15 cellular contexts compared by ENCODE assay signal in the genomic region with DNA sequence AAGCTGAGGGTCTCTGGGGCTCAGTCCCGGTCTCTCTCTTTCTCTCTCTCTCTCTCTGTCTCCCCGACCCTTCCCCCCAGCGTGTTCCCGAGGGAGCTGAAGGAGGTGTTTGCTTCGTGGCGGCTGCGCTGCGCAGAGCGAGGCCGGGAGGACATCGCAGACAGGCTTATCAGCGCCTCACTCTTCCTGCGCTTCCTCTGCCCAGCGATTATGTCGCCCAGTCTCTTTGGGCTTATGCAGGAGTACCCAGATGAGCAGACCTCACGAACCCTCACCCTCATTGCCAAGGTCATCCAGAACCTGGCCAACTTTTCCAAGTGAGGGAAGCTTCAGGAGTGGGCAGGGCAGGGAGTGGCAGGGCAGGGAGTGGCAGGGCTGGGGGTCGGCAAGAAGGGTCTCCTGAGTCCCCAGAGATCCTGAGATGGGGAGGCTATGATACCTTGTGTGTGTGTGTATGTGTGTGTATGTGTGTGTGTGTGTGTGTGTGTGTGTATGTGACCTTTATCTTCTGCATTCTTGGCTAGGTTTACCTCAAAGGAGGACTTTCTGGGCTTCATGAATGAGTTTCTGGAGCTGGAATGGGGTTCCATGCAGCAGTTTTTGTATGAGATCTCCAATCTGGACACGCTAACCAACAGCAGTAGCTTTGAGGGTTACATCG. TPM values are rescaled to one million over a fixed set of nuclear protein-coding genes. Genes with fewer than 3 reads are reported as not detected.
DNase-seq lines count a peak whose midpoint lies in the region; ATAC-seq, FAIRE-seq and TF ChIP-seq lines count a peak whose summit lies in the region.
"Had no signal": no experiment of that assay in that cellular context is flagged by ENCODE, and none has a peak within 500 bp of the region (broad histone marks: within the 10 kb centered on the region; RNA-seq: fewer than 3 reads in every experiment).

No MANE protein-coding gene starts in this region.

- no peak overlapping the region for H3K4me3 ChIP-seq in mammary epithelial cell (replicated peaks in 1 of 3; ENCODE audit: insufficient read depth in 1 of 3, low read depth in 2 of 3, low read length in 3 of 3)
- no peak overlapping the region for H3K4me3 ChIP-seq in breast epithelium
- H3K4me3 ChIP-seq in endothelial cell of umbilical vein (replicated peaks in 1 of 3; ENCODE audit: insufficient read depth in 1 of 3, low read depth in 1 of 3, low read length in 3 of 3), result no peak overlapping the region
- H3K4me3 ChIP-seq in body of pancreas, result no peak overlapping the region

- H2AK5ac ChIP-seq in H9 (ENCODE audit: insufficient read length, low read length), result no peak overlapping the region

- H3K9ac ChIP-seq in mammary epithelial cell (ENCODE audit: insufficient read depth, low read length) (no peak overlapping the region), H9 (ENCODE audit: extremely low read depth, insufficient read length, low read length) (no peak overlapping the region), endothelial cell of umbilical vein (replicated peaks; ENCODE audit: extremely low read depth, insufficient read depth, low read length) (no peak overlapping the region)

- H3K4ac ChIP-seq in H9 (ENCODE audit: low read depth, low read length), result no peak overlapping the region

- FAIRE-seq in endothelial cell of umbilical vein (lab: Jason Lieb, UNC), result no peak
- FAIRE-seq: H54 had no signal

- DNase-seq in mammary epithelial cell (no peak), breast epithelium (ENCODE audit: low spot score in 2 of 2) (no peak), H9 (no peak), endothelial cell of umbilical vein (ENCODE audit: low read depth, low spot score) (no peak), NCI-H2029 treated with DMSO at 0.1 percent for 48 hours (lab: John Stamatoyannopoulos, UW) (no peak), body of pancreas (no peak)
- DNase-seq: EL, Kasumi-1, NCI-H1105 treated with DMSO at 0.1 percent for 48 hours, NCI-H187, Right ventricle myocardium superior had no signal

- H4K91ac ChIP-seq in H9 (ENCODE audit: insufficient read length, low read depth, low read length), result no peak overlapping the region

- H3K79me1 ChIP-seq in H9 (ENCODE audit: insufficient read depth, low read depth, low read length, poor library complexity, severe bottlenecking), result no peaks in the 10 kb centered on the region

- H3K23ac ChIP-seq in H9 (ENCODE audit: insufficient read length, low read depth, low read length), result no peak overlapping the region

- H3K36me3 ChIP-seq in mammary epithelial cell (ENCODE audit: insufficient read depth, low read length) (no peaks in the 10 kb centered on the region), breast epithelium (no peaks in the 10 kb centered on the region), endothelial cell of umbilical vein (ENCODE audit: control insufficient read depth in 2 of 2, extremely low read depth in 1 of 2, insufficient read depth in 2 of 2, low read length in 2 of 2) (peaks cover 0 to 26% of the 10 kb centered on the region in 2 experiments), body of pancreas (replicated peaks in 1 of 2; ENCODE audit: insufficient read depth in 1 of 2, low read depth in 2 of 2) (no peaks in the 10 kb centered on the region)

- no peak overlapping the region for H2BK120ac ChIP-seq in H9 (ENCODE audit: low read depth, low read length, poor library complexity, severe bottlenecking)

- no peak overlapping the region for H3K56ac ChIP-seq in H9 (ENCODE audit: insufficient read length, low read depth, low read length)

- intact Hi-C loops in mammary epithelial cell (cut with micrococcal nuclease), result no loop called here
- intact Hi-C loops in breast epithelium (cut with DNase I; ENCODE audit: low total_unique reads), result no loop called here
- intact Hi-C loops in endothelial cell of umbilical vein (cut with micrococcal nuclease), result no loop called here
- intact Hi-C loops in body of pancreas (cut with DNase I), result no loop called here

- no peaks in the 10 kb centered on the region for H3K9me1 ChIP-seq in endothelial cell of umbilical vein (replicated peaks; ENCODE audit: control insufficient read depth, extremely low read depth, insufficient read depth, low read length)

- H3K18ac ChIP-seq in H9 (ENCODE audit: insufficient read length, low read depth, low read length), result no peak overlapping the region

- H3K4me3 Mint-ChIP-seq in H9, result no peak overlapping the region
- H3K4me3 Mint-ChIP-seq: B cell; CD8-positive, alpha-beta memory T cell had no signal

- H2BK5ac ChIP-seq in H9 (ENCODE audit: insufficient read length, low read length), result no peak overlapping the region

- TF ChIP-seq CTCF in mammary epithelial cell (conservative IDR thresholded peaks at IDR 0.05 in 1 of 2, IDR thresholded peaks at IDR 0.05 in 1 of 2; ENCODE audit: extremely low read depth in 1 of 2, insufficient read depth in 1 of 2, low read depth in 1 of 2, low read length in 2 of 2) (no peak), breast epithelium (IDR thresholded peaks at IDR 0.05) (no peak), H9 (conservative IDR thresholded peaks at IDR 0.05) (no peak), endothelial cell of umbilical vein (IDR thresholded peaks at IDR 0.05; ENCODE audit: extremely low read depth in 1 of 2, insufficient read depth in 1 of 2, low read depth in 1 of 2, low read length in 2 of 2) (no peak), body of pancreas (IDR thresholded peaks at IDR 0.05) (no peak)

- no peak overlapping the region for H3T11ph ChIP-seq in H9 (ENCODE audit: low read length)

- POLR2A ChIA-PET in endothelial cell of umbilical vein (lab: Charles Lee), result no interaction called here

- H4K20me1 ChIP-seq in mammary epithelial cell (ENCODE audit: insufficient read depth, low read length) (no peaks in the 10 kb centered on the region), H9 (ENCODE audit: control insufficient read depth, insufficient read depth, insufficient read length) (no peaks in the 10 kb centered on the region), endothelial cell of umbilical vein (replicated peaks; ENCODE audit: control insufficient read depth, extremely low read depth, insufficient read depth, low read length) (no peaks in the 10 kb centered on the region)

- H3K27me3 ChIP-seq in mammary epithelial cell (ENCODE audit: insufficient read depth, low read length) (no peaks in the 10 kb centered on the region), breast epithelium (no peaks in the 10 kb centered on the region), H9 (ENCODE audit: insufficient read depth, low read length) (no peaks in the 10 kb centered on the region), endothelial cell of umbilical vein (ENCODE audit: control insufficient read depth in 2 of 2, insufficient read depth in 2 of 2, low read length in 2 of 2) (no peaks in the 10 kb centered on the region), body of pancreas (no peaks in the 10 kb centered on the region)

- peaks cover 0 to 3% of the 10 kb centered on the region in 2 experiments; a peak in 1 of 4 replicates for H3K4me1 Mint-ChIP-seq in H9
- H3K4me1 Mint-ChIP-seq: B cell had no signal

- H3K27ac ChIP-seq in mammary epithelial cell (ENCODE audit: insufficient read depth, low read depth, low read length) (no peak overlapping the region), breast epithelium (no peak overlapping the region), H9 (ENCODE audit: insufficient read length, low read depth, low read length) (no peak overlapping the region), endothelial cell of umbilical vein (ENCODE audit: insufficient read depth, low read depth, low read length) (no peak overlapping the region), body of pancreas (no peak overlapping the region)

- H2AFZ ChIP-seq in mammary epithelial cell (ENCODE audit: low read depth, low read length) (no peak overlapping the region), H9 (ENCODE audit: low read length) (no peak overlapping the region), endothelial cell of umbilical vein (ENCODE audit: low read depth, low read length) (no peak overlapping the region)

- H3K23me2 ChIP-seq in H9 (ENCODE audit: insufficient read length, low read depth, low read length, poor library complexity, severe bottlenecking), result no peaks in the 10 kb centered on the region

- in situ Hi-C loops in mammary epithelial cell (cut with MboI; ENCODE audit: low sequenced_read_pairs in 2 of 2), result loop anchor here in 1 of 2 donors (25.0 kb wide), 1 partner anchor 122 kb away; no protein-coding TSS in a partner anchor

- H4K8ac ChIP-seq in H9 (replicated peaks; ENCODE audit: insufficient read length, low read depth, low read length), result no peak overlapping the region

- H2BK12ac ChIP-seq in H9 (ENCODE audit: insufficient read length, low read depth, low read length), result no peak overlapping the region

- TF ChIP-seq POLR2A in breast epithelium (IDR thresholded peaks at IDR 0.05), result no peak
- TF ChIP-seq POLR2A in endothelial cell of umbilical vein (IDR thresholded peaks at IDR 0.05; ENCODE audit: low read depth, low read length), result no peak
- no peak for TF ChIP-seq POLR2A in body of pancreas (IDR thresholded peaks at IDR 0.05)

- H2BK20ac ChIP-seq in H9 (ENCODE audit: low read depth, low read length, poor library complexity, severe bottlenecking), result no peak overlapping the region

- H3K4me2 ChIP-seq in mammary epithelial cell (ENCODE audit: insufficient read depth, low read depth, low read length) (no peak overlapping the region), H9 (ENCODE audit: insufficient read depth, insufficient read length, low read length) (no peak overlapping the region), endothelial cell of umbilical vein (ENCODE audit: insufficient read depth, low read length) (no peak overlapping the region)

- no peaks in the 10 kb centered on the region for H3K4me1 ChIP-seq in mammary epithelial cell (ENCODE audit: insufficient read depth, low read length)
- no peaks in the 10 kb centered on the region for H3K4me1 ChIP-seq in breast epithelium
- no peaks in the 10 kb centered on the region for H3K4me1 ChIP-seq in H9 (ENCODE audit: insufficient read depth, low read length)
- no peaks in the 10 kb centered on the region for H3K4me1 ChIP-seq in endothelial cell of umbilical vein (ENCODE audit: control insufficient read depth, extremely low read depth, insufficient read depth, low read length)
- no peaks in the 10 kb centered on the region for H3K4me1 ChIP-seq in body of pancreas

- no peak for ATAC-seq in GM21528 (IDR thresholded peaks at IDR 0.05; ENCODE audit: low FRiP score, unreplicated experiment)
- ATAC-seq in body of pancreas, result no peak

- dilution Hi-C loops in mammary epithelial cell (cut with HindIII; ENCODE audit: low sequenced_read_pairs), result loop anchor here (5.0 kb wide), 1 partner anchor 62 kb away; no protein-coding TSS in a partner anchor
- dilution Hi-C loops in endothelial cell of umbilical vein (cut with MboI; ENCODE audit: extremely low pct_ligation_motif_present, low sequenced_read_pairs), result no loop called here

- no peaks in the 10 kb centered on the region for H3K9me3 Mint-ChIP-seq in H9
- H3K9me3 Mint-ChIP-seq: CD8-positive, alpha-beta memory T cell had no signal

- H3K79me2 ChIP-seq in mammary epithelial cell (ENCODE audit: insufficient read depth, low read length) (no peaks in the 10 kb centered on the region), H9 (ENCODE audit: insufficient read depth, low read length) (no peaks in the 10 kb centered on the region), endothelial cell of umbilical vein (ENCODE audit: control insufficient read depth, insufficient read depth, low read length) (no peaks in the 10 kb centered on the region)

- H3K9me3 ChIP-seq in mammary epithelial cell (replicated peaks; ENCODE audit: insufficient read depth, low read length) (no peaks in the 10 kb centered on the region), breast epithelium (no peaks in the 10 kb centered on the region), H9 (ENCODE audit: control insufficient read depth, low read depth, low read length) (no peaks in the 10 kb centered on the region), endothelial cell of umbilical vein (replicated peaks; ENCODE audit: control insufficient read depth, insufficient read depth, low read length) (no peaks in the 10 kb centered on the region), body of pancreas (no peaks in the 10 kb centered on the region)

- no peak overlapping the region for H3K14ac ChIP-seq in H9 (ENCODE audit: insufficient read depth, low read length)

- H4K5ac ChIP-seq in H9 (ENCODE audit: insufficient read length, low read depth, low read length), result no peak overlapping the region

- peak overlapping the region; percentile 9 to 73 (median 15); a peak in 4 of 7 replicates for H3K27ac Mint-ChIP-seq in H9
- H3K27ac Mint-ChIP-seq: B cell had no signal

- CTCF ChIA-PET in mammary epithelial cell (lab: Charles Lee; ENCODE audit: low non-redundant PET) (no interaction called here), endothelial cell of umbilical vein (lab: Charles Lee) (interaction anchor here (2.0 kb wide), 1 partner anchor 10 kb away, joined by 5 read pairs; no protein-coding TSS in a partner anchor)

- peaks cover 73 to 95% (median 93%) of the 10 kb centered on the region in 3 experiments for H3K36me3 Mint-ChIP-seq in H9 (ENCODE audit: insufficient read depth in 1 of 3, low read depth in 3 of 3)

- BruUV-seq in mammary epithelial cell (replicated peaks; lab: Mats Ljungman, UMichigan), result TSS peak; percentile 21
- TSS peak; percentile 7 for BruUV-seq in endothelial cell of umbilical vein (replicated peaks; lab: Mats Ljungman, UMichigan)

- no peak overlapping the region for H2BK15ac ChIP-seq in H9 (ENCODE audit: low read depth, low read length)

- WGBS in mammary epithelial cell (ENCODE audit: low coverage, missing lambda C conversion rate), result 81% methylated on average over 12 of the region's 19 CpGs
- no CpG with 5 or more reads among the region's 19 CpGs for WGBS in H9 (ENCODE audit: extremely low coverage, insufficient read length, low lambda C conversion rate)
- WGBS in body of pancreas, 2 donors, result 78 to 83% methylated on average over 16 to 19 of the region's 19 CpGs

- no peaks in the 10 kb centered on the region for H3K27me3 Mint-ChIP-seq in H9 (ENCODE audit: low read depth)
- H3K27me3 Mint-ChIP-seq: B cell; CD8-positive, alpha-beta memory T cell had no signal

RNA-seq across cellular contexts. Expression of gene ZBTB9, which starts 13.6 kb away (rescaled TPM):
- total RNA-seq in mammary epithelial cell (10 to 100 TPM in 1 of 2 donors, 1 to 10 TPM in 1; 5.7 to 10.3 TPM), breast epithelium (1 to 10 TPM; 1.9 to 5.1 (median 3.6) TPM), H9 (2021) (48.1 and 53.1 TPM in 2 replicates), endothelial cell of umbilical vein (8.0 and 8.7 TPM in 2 replicates), body of pancreas (1 to 10 TPM; 1.8 to 5.3 TPM)
- polyA plus RNA-seq in mammary epithelial cell (10.0 TPM), endothelial cell of umbilical vein (4.7 and 4.9 TPM in 2 replicates)
- polyA minus RNA-seq in mammary epithelial cell (19.4 TPM), endothelial cell of umbilical vein (8.0 and 9.0 TPM in 2 replicates)
- 3.5 and 3.7 TPM in 2 replicates for polyA plus RNA-seq in endothelial cell of umbilical vein (2011; cell fraction: cytosol; rRNA removed)
- 7.2 and 7.5 TPM in 2 replicates for polyA plus RNA-seq in endothelial cell of umbilical vein (2011; cell fraction: nucleus; rRNA removed)
- polyA plus RNA-seq in endothelial cell of umbilical vein (2012), result 6.0 and 7.5 TPM in 2 replicates
- 11.2 TPM for polyA minus RNA-seq in endothelial cell of umbilical vein (2011; cell fraction: cytosol; rRNA and poly(A)+ RNA removed)
- polyA minus RNA-seq in endothelial cell of umbilical vein (2011; cell fraction: nucleus; rRNA and poly(A)+ RNA removed), result 2.1 and 3.5 TPM in 2 replicates

RNA-seq across cellular contexts. Expression of gene SYNGAP1, which starts 20.9 kb away (rescaled TPM):
- total RNA-seq in mammary epithelial cell (10 to 100 TPM in 1 of 2 donors, 1 to 10 TPM in 1; 4.2 to 17.7 TPM), breast epithelium (10 to 100 TPM in 2 of 3 donors, 1 to 10 TPM in 1; 6.1 to 12.5 (median 10.7) TPM), H9 (2021) (111 and 121 TPM in 2 replicates), endothelial cell of umbilical vein (14.3 and 15.1 TPM in 2 replicates), body of pancreas (1 to 10 TPM; 5.4 to 5.6 TPM)
- polyA plus RNA-seq in mammary epithelial cell (3.2 TPM), endothelial cell of umbilical vein (7.3 and 7.9 TPM in 2 replicates)
- polyA minus RNA-seq in mammary epithelial cell (1.8 TPM), endothelial cell of umbilical vein (6.2 and 9.3 TPM in 2 replicates)
- polyA plus RNA-seq in endothelial cell of umbilical vein (2011; cell fraction: cytosol; rRNA removed), result 3.2 and 3.9 TPM in 2 replicates
- 36.2 and 44.4 TPM in 2 replicates for polyA plus RNA-seq in endothelial cell of umbilical vein (2011; cell fraction: nucleus; rRNA removed)
- 6.4 and 10.8 TPM in 2 replicates for polyA plus RNA-seq in endothelial cell of umbilical vein (2012)
- 0.31 TPM for polyA minus RNA-seq in endothelial cell of umbilical vein (2011; cell fraction: cytosol; rRNA and poly(A)+ RNA removed)
- 11.4 and 14.9 TPM in 2 replicates for polyA minus RNA-seq in endothelial cell of umbilical vein (2011; cell fraction: nucleus; rRNA and poly(A)+ RNA removed)

RNA-seq across cellular contexts. Expression of gene CUTA, which starts 22.9 kb away (rescaled TPM):
- total RNA-seq in mammary epithelial cell (100 to 1,000 TPM in 1 of 2 donors, 10 to 100 TPM in 1; 81.4 to 181 TPM), breast epithelium (100 to 1,000 TPM in 2 of 3 donors, 10 to 100 TPM in 1; 81.3 to 123 (median 111) TPM), H9 (2021) (257 and 264 TPM in 2 replicates), endothelial cell of umbilical vein (133 TPM in 2 replicates), body of pancreas (100 to 1,000 TPM in 1 of 2 donors, 10 to 100 TPM in 1; 87.7 to 126 TPM)
- polyA plus RNA-seq in mammary epithelial cell (232 TPM), endothelial cell of umbilical vein (202 and 241 TPM in 2 replicates)
- polyA minus RNA-seq in mammary epithelial cell (160 TPM), endothelial cell of umbilical vein (90.1 and 102 TPM in 2 replicates)
- 189 and 191 TPM in 2 replicates for polyA plus RNA-seq in endothelial cell of umbilical vein (2011; cell fraction: cytosol; rRNA removed)
- 92.8 and 109 TPM in 2 replicates for polyA plus RNA-seq in endothelial cell of umbilical vein (2011; cell fraction: nucleus; rRNA removed)
- polyA plus RNA-seq in endothelial cell of umbilical vein (2012), result 123 and 151 TPM in 2 replicates
- 143 TPM for polyA minus RNA-seq in endothelial cell of umbilical vein (2011; cell fraction: cytosol; rRNA and poly(A)+ RNA removed)
- 21.5 and 24.2 TPM in 2 replicates for polyA minus RNA-seq in endothelial cell of umbilical vein (2011; cell fraction: nucleus; rRNA and poly(A)+ RNA removed)

RNA-seq across cellular contexts. Expression of gene PHF1, which starts 30.0 kb away (rescaled TPM):
- total RNA-seq in mammary epithelial cell, result 10 to 100 TPM; 15.7 to 31.7 TPM
- 19.0 TPM for polyA plus RNA-seq in mammary epithelial cell
- polyA minus RNA-seq in mammary epithelial cell, result 56.0 TPM
- 10 to 100 TPM; 72.8 to 82.8 (median 77.3) TPM for total RNA-seq in breast epithelium
- 49.8 and 56.8 TPM in 2 replicates for total RNA-seq in H9 (2021)
- 28.8 and 32.5 TPM in 2 replicates for total RNA-seq in endothelial cell of umbilical vein
- polyA plus RNA-seq in endothelial cell of umbilical vein, result 53.1 and 62.6 TPM in 2 replicates
- 23.9 and 25.2 TPM in 2 replicates for polyA plus RNA-seq in endothelial cell of umbilical vein (2011; cell fraction: cytosol; rRNA removed)
- 186 and 227 TPM in 2 replicates for polyA plus RNA-seq in endothelial cell of umbilical vein (2011; cell fraction: nucleus; rRNA removed)
- 22.8 and 26.1 TPM in 2 replicates for polyA plus RNA-seq in endothelial cell of umbilical vein (2012)
- 22.3 and 26.8 TPM in 2 replicates for polyA minus RNA-seq in endothelial cell of umbilical vein
- 8.6 TPM for polyA minus RNA-seq in endothelial cell of umbilical vein (2011; cell fraction: cytosol; rRNA and poly(A)+ RNA removed)
- polyA minus RNA-seq in endothelial cell of umbilical vein (2011; cell fraction: nucleus; rRNA and poly(A)+ RNA removed), result 16.2 and 19.6 TPM in 2 replicates
- total RNA-seq in body of pancreas, result 10 to 100 TPM; 58.3 to 73.9 TPM

RNA-seq across cellular contexts. Expression of gene KIFC1, which starts 49.2 kb away (rescaled TPM):
- total RNA-seq in mammary epithelial cell (10 to 100 TPM in 1 of 2 donors, 1 to 10 TPM in 1; 2.8 to 36.7 TPM), breast epithelium (1 to 10 TPM; 2.0 to 3.8 (median 3.2) TPM), H9 (2021) (73.1 and 73.8 TPM in 2 replicates), endothelial cell of umbilical vein (63.4 and 65.9 TPM in 2 replicates), body of pancreas (under 1 TPM in 1 of 2 donors, not detected in 1; 0.66 TPM)
- polyA plus RNA-seq in mammary epithelial cell (47.5 TPM), endothelial cell of umbilical vein (38.5 and 39.3 TPM in 2 replicates)
- polyA minus RNA-seq in mammary epithelial cell (45.2 TPM), endothelial cell of umbilical vein (40.6 and 41.9 TPM in 2 replicates)
- polyA plus RNA-seq in endothelial cell of umbilical vein (2011; cell fraction: cytosol; rRNA removed), result 46.2 and 46.6 TPM in 2 replicates
- polyA plus RNA-seq in endothelial cell of umbilical vein (2011; cell fraction: nucleus; rRNA removed), result 63.0 and 83.1 TPM in 2 replicates
- 15.2 and 30.1 TPM in 2 replicates for polyA plus RNA-seq in endothelial cell of umbilical vein (2012)
- polyA minus RNA-seq in endothelial cell of umbilical vein (2011; cell fraction: cytosol; rRNA and poly(A)+ RNA removed), result 33.3 TPM
- polyA minus RNA-seq in endothelial cell of umbilical vein (2011; cell fraction: nucleus; rRNA and poly(A)+ RNA removed), result 36.4 and 42.0 TPM in 2 replicates
